ENCODE assay signal across 8 cellular contexts in the genomic region with DNA sequence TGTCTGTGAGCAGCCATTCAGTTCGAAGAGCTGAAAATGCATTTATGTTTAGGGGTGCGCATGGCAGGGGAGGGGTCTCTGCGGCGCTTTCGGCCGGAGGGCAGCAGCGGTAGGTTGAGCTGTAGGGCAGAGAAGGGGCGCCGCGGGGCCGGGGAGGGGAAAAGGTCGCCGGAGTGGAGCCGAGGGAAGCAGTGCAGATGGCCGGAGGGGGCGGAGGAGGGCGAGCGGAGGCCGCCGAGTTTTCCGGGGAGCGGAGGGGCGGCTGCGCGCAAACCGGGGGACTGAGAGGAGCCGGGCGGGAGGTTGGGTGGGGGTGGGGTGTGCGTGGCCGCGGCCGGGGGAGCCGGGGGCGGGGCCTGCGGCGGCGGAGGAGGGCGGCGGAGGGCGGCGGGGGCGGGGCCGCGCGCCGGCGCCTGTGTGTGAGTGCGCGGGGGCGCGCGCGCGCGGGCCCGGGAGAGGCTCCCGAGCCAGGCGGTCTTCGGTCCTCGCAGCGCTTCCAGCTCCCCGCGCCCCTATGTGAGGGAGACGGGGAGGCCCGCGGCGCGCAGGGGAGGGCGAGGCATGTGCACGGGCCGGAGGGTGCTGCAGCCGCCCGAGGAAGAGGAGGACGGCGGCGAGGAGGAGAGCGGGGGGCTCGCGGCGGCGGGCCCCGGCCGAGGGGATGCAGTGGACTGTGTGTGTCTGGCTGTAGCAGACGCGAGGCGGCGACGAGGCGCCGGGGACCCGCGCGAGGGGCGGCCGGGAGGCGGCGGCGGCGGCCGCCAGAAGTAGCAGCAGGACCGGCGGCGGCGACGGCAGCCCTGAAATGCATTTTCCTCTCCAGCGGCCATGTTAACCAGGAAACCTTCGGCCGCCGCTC. TPM values are rescaled to one million over a fixed set of nuclear protein-coding genes. Genes with fewer than 3 reads are reported as not detected.
DNase-seq lines count a peak whose midpoint lies in the region; ATAC-seq, FAIRE-seq and TF ChIP-seq lines count a peak whose summit lies in the region.

Gene DYRK2 (plus strand): TSS at position 440 of the 859 bp plus-strand sequence. CDS start 389 bp downstream, at position 829.

- H3K4me3 ChIP-seq in A549 = peak within 1 kb of the TSS; percentile 92
- H3K4me3 ChIP-seq in coronary artery = peak within 1 kb of the TSS; percentile 100

- FAIRE-seq in A549 (lab: Jason Lieb, UNC) (no peak), GM18507 (lab: Jason Lieb, UNC) (no peak)

- peak; percentile 93 for TF ChIP-seq POLR2A in A549 (IDR thresholded peaks at IDR 0.05; ENCODE audit: low read length)

- TF ChIP-seq CTCF in A549 (IDR thresholded peaks at IDR 0.05) (no peak), coronary artery (IDR thresholded peaks at IDR 0.05) (no peak)

- H3K27ac ChIP-seq in A549 (peak within 1 kb of the TSS; percentile 89 to 98), coronary artery (peak within 1 kb of the TSS; percentile 82 to 99)

- peaks cover 31% of the 10 kb centered on the region for H3K4me1 ChIP-seq in A549

- POLR2A ChIA-PET in A549 (lab: Yijun Ruan, JAX) = interaction anchor here (0.6 to 1.5 kb wide), 9 partner anchors 9 to 380 kb away, joined by 3 to 6 read pairs (median 5); partner anchors contain the start of gene CAND1

- TF ChIP-seq EP300 in A549 (IDR thresholded peaks at IDR 0.05) = no peak

- CTCF ChIA-PET in A549 (lab: Yijun Ruan, JAX) = interaction anchor here (0.6 to 1.9 kb wide), 11 partner anchors 12 to 297 kb away, joined by 3 to 8 read pairs (median 3); no protein-coding TSS in a partner anchor

- peak; percentile 55 to 65 for ATAC-seq in A549
- ATAC-seq in HG02970 (IDR thresholded peaks at IDR 0.05; ENCODE audit: low FRiP score, unreplicated experiment) = peak; percentile 66
- peak; percentile 83 for ATAC-seq in left lobe of liver

- no peaks in the 10 kb centered on the region for H3K9me3 ChIP-seq in A549

- H3K4me2 ChIP-seq in A549 = peak within 1 kb of the TSS; percentile 89

- DNase-seq in A549 (ENCODE audit: low read depth in 1 of 2, low spot score in 1 of 2) = peak; percentile 70 to 79
- peak; percentile 72 for DNase-seq in GM18507 (ENCODE audit: extremely low spot score, insufficient read length, low read depth)
- DNase-seq in NCI-H2227 treated with DMSO at 0.1 percent for 48 hours (lab: John Stamatoyannopoulos, UW) = peak; percentile 31
- peak; percentile 72 to 80 for DNase-seq in activated CD4-positive, alpha-beta T cell treated with anti-CD3 and anti-CD28 coated beads for 4 hours
- DNase-seq in coronary artery (ENCODE audit: low spot score) = peak; percentile 85
- peak; percentile 81 for DNase-seq in left lobe of liver (ENCODE audit: low spot score)
- peak; percentile 68 for DNase-seq in stimulated activated CD4-positive, alpha-beta T cell treated with anti-CD3 and anti-CD28 coated beads, Interleukin-2, amount 100 ng/mL, for 4 hours (ENCODE audit: low read depth)

- WGBS in A549 (ENCODE audit: missing lambda C conversion rate) = under 1% methylated on average over 24 of the region's 109 CpGs

- TF ChIP-seq RAD21 in A549 (conservative IDR thresholded peaks at IDR 0.05 in 1 of 2, IDR thresholded peaks at IDR 0.05 in 1 of 2) = no peak; a peak in 2 of 5 replicates

TF ChIP-seq in A549, 52 proteins besides CTCF, POLR2A, EP300 and RAD21:
- TF ChIP-seq MAX (IDR thresholded peaks at IDR 0.05) (peak; percentile 46), ZC3H11A (IDR thresholded peaks at IDR 0.05) (no peak), JUN (IDR thresholded peaks at IDR 0.05) (peak in 1 of 2 experiments; percentile 36; a peak in 3 of 5 replicates), BCL3 (IDR thresholded peaks at IDR 0.05) (peak; percentile 79; the same call in 2 of the 3 replicates), SMC3 (IDR thresholded peaks at IDR 0.05) (peak; percentile 29; the same call in 2 of the 3 replicates), FOSL2 (IDR thresholded peaks at IDR 0.05) (no peak), FOSL2 (CRISPR knock-in tag; IDR thresholded peaks at IDR 0.05) (0 out of 2 replicates have a peak, but pooled peaks have one; percentile 2), ZSCAN20 (CRISPR knock-in tag; IDR thresholded peaks at IDR 0.05) (no peak)

RNA-seq across cellular contexts. Expression of gene DYRK2, which starts in this region (rescaled TPM):
- polyA plus RNA-seq in A549 (2011; rRNA removed) (17.2 and 20.7 TPM in 2 replicates), A549 (2017; fragmentation: RNase III; extraction: RNeasy Plus Mini Kit Qiagen cat#74134 plus additional on column Dnase treatment) (8.2 to 9.1 TPM (median 8.4 TPM) in 3 replicates)
- polyA plus RNA-seq in A549 (2012; cell fraction: cytosol; rRNA removed) = 13.6 and 19.5 TPM in 2 replicates
- 11.3 and 16.7 TPM in 2 replicates for polyA plus RNA-seq in A549 (2012; cell fraction: nucleus; rRNA removed)
- polyA minus RNA-seq in A549 (2011; rRNA and poly(A)+ RNA removed) = 60.1 and 68.9 TPM in 2 replicates
- total RNA-seq in left lobe of liver = 10.7 TPM

Comparison
In these comparisons a context has a peak if more than half of its experiments do, and no peak if none do; other contexts are left out.
1. Peak in every context shown above with its lines: DNase-seq, ATAC-seq, H3K4me3 ChIP-seq and H3K27ac ChIP-seq.
2. DNase-seq: peak in every context shown above with its lines; median percentile 85 in coronary artery; 81 in left lobe of liver; 76 in activated CD4-positive, alpha-beta T cell treated with anti-CD3 and anti-CD28 coated beads for 4 hours; 74 in A549; 72 in GM18507; 68 in stimulated activated CD4-positive, alpha-beta T cell treated with anti-CD3 and anti-CD28 coated beads, Interleukin-2, amount 100 ng/mL, for 4 hours; 31 in NCI-H2227 treated with DMSO at 0.1 percent for 48 hours.